ENCODE assay signal across 11 cellular contexts in the genomic region with DNA sequence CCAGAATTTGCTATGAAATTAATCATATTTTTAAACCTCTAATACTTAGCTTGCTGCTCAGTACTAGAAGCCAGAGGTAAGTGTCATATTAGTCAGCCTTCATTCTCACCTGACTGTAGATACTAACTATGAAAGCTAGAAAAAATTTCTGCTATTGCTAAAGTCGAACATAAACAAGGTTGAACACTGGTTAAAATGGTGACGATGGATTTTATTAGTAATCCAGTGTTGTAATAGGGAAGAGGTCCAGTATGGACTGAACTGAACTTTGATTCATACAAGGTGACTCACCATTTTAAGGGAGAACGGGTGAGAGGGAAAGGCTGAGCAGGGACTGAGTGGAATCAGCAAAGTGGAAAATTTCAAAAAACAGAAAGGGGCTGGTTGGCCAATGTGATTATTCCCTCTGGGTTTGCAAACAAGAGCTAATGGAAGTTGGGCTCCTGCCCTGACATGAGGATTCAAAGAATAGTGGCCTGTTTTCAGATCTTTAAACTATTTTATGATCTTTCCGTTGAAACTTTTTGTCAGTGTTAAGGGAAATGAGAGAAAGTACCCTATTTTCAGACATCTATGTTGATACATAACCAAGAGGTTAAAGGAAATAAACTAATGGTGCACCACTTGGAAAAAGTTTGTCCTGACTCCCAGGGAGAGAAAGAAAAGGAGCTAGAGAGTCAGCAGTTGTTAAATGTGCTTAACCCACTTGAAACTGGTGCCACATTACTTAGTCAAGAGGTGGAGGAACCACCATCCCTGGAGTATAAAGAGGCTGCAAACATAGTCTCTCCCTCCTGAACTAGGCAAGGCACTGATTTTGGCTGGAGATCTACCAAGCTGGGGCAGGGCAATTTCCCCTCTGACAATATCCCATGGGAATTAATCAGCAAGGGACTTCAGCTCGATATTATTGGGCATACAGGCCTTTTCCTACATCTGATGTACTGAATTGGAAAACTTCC. TPM values are rescaled to one million over a fixed set of nuclear protein-coding genes. Genes with fewer than 3 reads are reported as not detected.
DNase-seq lines count a peak whose midpoint lies in the region; ATAC-seq and TF ChIP-seq lines count a peak whose summit lies in the region.
"Had no signal": no experiment of that assay in that cellular context is flagged by ENCODE, and none has a peak within 500 bp of the region (broad histone marks: within the 10 kb centered on the region; RNA-seq: fewer than 3 reads in every experiment).

No MANE protein-coding gene starts in this region.

- peak overlapping the region; percentile 61 for H2AFZ ChIP-seq in fibroblast of lung (ENCODE audit: low read length)

- H3K36me3 Mint-ChIP-seq in osteocyte (ENCODE audit: unreplicated experiment), result no peaks in the 10 kb centered on the region
- H3K36me3 Mint-ChIP-seq in activated CD8-positive, alpha-beta T cell treated with anti-CD3 and anti-CD28 coated beads for 36 hours (ENCODE audit: low read depth), result no peaks in the 10 kb centered on the region
- H3K36me3 Mint-ChIP-seq: CD4-positive, alpha-beta memory T cell had no signal

- peak overlapping the region; percentile 67 for H3K27ac ChIP-seq in fibroblast of lung (ENCODE audit: insufficient read depth, low read length)

- H4K20me1 ChIP-seq in fibroblast of lung (ENCODE audit: control insufficient read depth, extremely low read depth, insufficient read depth, low read length), result no peaks in the 10 kb centered on the region

- peak overlapping the region; percentile 48 for H3K27ac Mint-ChIP-seq in osteocyte (ENCODE audit: unreplicated experiment)
- H3K27ac Mint-ChIP-seq in activated CD8-positive, alpha-beta T cell treated with anti-CD3 and anti-CD28 coated beads for 36 hours, result no peak overlapping the region
- H3K27ac Mint-ChIP-seq: activated B cell treated with CpG ODN at 0.5 μM for 24 hours; CD4-positive, alpha-beta memory T cell had no signal

- peaks cover 22% of the 10 kb centered on the region for H3K4me1 ChIP-seq in fibroblast of lung (ENCODE audit: control insufficient read depth, extremely low read depth, insufficient read depth, low read length)

- no peaks in the 10 kb centered on the region for H3K27me3 ChIP-seq in fibroblast of lung (ENCODE audit: control insufficient read depth, insufficient read depth, low read length)

- H3K4me2 ChIP-seq in fibroblast of lung (ENCODE audit: extremely low read depth, insufficient read depth, low read length), result peak overlapping the region; percentile 76

- peaks cover 9% of the 10 kb centered on the region for H3K27me3 Mint-ChIP-seq in osteocyte (ENCODE audit: unreplicated experiment)
- no peaks in the 10 kb centered on the region for H3K27me3 Mint-ChIP-seq in activated CD8-positive, alpha-beta T cell treated with anti-CD3 and anti-CD28 coated beads for 36 hours
- H3K27me3 Mint-ChIP-seq: activated B cell treated with CpG ODN at 0.5 μM for 24 hours; CD4-positive, alpha-beta memory T cell had no signal

- H3K36me3 ChIP-seq in fibroblast of lung (ENCODE audit: control insufficient read depth, insufficient read depth, low read length), result no peaks in the 10 kb centered on the region

- POLR2A ChIA-PET in activated CD8-positive, alpha-beta T cell treated with anti-CD3 and anti-CD28 coated beads for 36 hours (lab: Charles Lee), result no interaction called here

- no peak for ATAC-seq in activated CD8-positive, alpha-beta T cell treated with anti-CD3 and anti-CD28 coated beads for 36 hours
- no peak for ATAC-seq in GM21619 (IDR thresholded peaks at IDR 0.05; ENCODE audit: unreplicated experiment)

- no peaks in the 10 kb centered on the region for H3K9me3 ChIP-seq in fibroblast of lung (ENCODE audit: control insufficient read depth, insufficient read depth, low read depth, low read length)

- CTCF ChIA-PET in activated CD8-positive, alpha-beta T cell treated with anti-CD3 and anti-CD28 coated beads for 36 hours (lab: Charles Lee), result interaction anchor here (1.9 kb wide), 1 partner anchor 98 kb away, joined by 6 read pairs; no protein-coding TSS in a partner anchor

- peaks cover 28% of the 10 kb centered on the region for H3K4me1 Mint-ChIP-seq in osteocyte (ENCODE audit: unreplicated experiment)
- H3K4me1 Mint-ChIP-seq in activated CD8-positive, alpha-beta T cell treated with anti-CD3 and anti-CD28 coated beads for 36 hours (ENCODE audit: low read depth), result no peaks in the 10 kb centered on the region
- H3K4me1 Mint-ChIP-seq: activated B cell treated with CpG ODN at 0.5 μM for 24 hours; CD4-positive, alpha-beta memory T cell had no signal

- no peak overlapping the region for H3K9ac ChIP-seq in fibroblast of lung (ENCODE audit: insufficient read depth, low read length)

- H3K79me2 ChIP-seq in fibroblast of lung (ENCODE audit: control insufficient read depth, insufficient read depth, low read length), result no peaks in the 10 kb centered on the region

- H3K4me3 Mint-ChIP-seq in osteocyte (ENCODE audit: unreplicated experiment), result no peak overlapping the region
- H3K4me3 Mint-ChIP-seq in activated CD8-positive, alpha-beta T cell treated with anti-CD3 and anti-CD28 coated beads for 36 hours, result no peak overlapping the region
- H3K4me3 Mint-ChIP-seq: activated B cell treated with CpG ODN at 0.5 μM for 24 hours; CD4-positive, alpha-beta memory T cell had no signal

- H3K4me3 ChIP-seq in AG10803 (ENCODE audit: low read length) (no peak overlapping the region), fibroblast of lung (replicated peaks in 1 of 4; ENCODE audit: control extremely low read depth in 1 of 4, insufficient read depth in 1 of 4, low read depth in 3 of 4, low read length in 4 of 4) (peak overlapping the region in 2 of 4 experiments; percentile 11 to 16)

- TF ChIP-seq CTCF in AG10803 (conservative IDR thresholded peaks at IDR 0.05; ENCODE audit: low read length) (no peak), fibroblast of lung (conservative IDR thresholded peaks at IDR 0.05 in 1 of 2, IDR thresholded peaks at IDR 0.05 in 1 of 2; ENCODE audit: low read depth in 1 of 2, low read length in 2 of 2) (no peak), osteocyte (IDR thresholded peaks at IDR 0.05) (no peak)
- no peak for TF ChIP-seq CTCF in activated CD8-positive, alpha-beta T cell treated with anti-CD3 and anti-CD28 coated beads for 36 hours (IDR thresholded peaks at IDR 0.05)

- intact Hi-C loops in activated CD8-positive, alpha-beta T cell treated with anti-CD3 and anti-CD28 coated beads for 36 hours (cut with micrococcal nuclease), result no loop called here

- H3K9me3 Mint-ChIP-seq in osteocyte (ENCODE audit: unreplicated experiment), result no peaks in the 10 kb centered on the region
- H3K9me3 Mint-ChIP-seq in activated CD8-positive, alpha-beta T cell treated with anti-CD3 and anti-CD28 coated beads for 36 hours, result no peaks in the 10 kb centered on the region
- H3K9me3 Mint-ChIP-seq: activated B cell treated with CpG ODN at 0.5 μM for 24 hours; CD4-positive, alpha-beta memory T cell had no signal

- DNase-seq in AG10803 (ENCODE audit: low read depth) (peak; percentile 94), RKO (ENCODE audit: low spot score) (peak; percentile 79), fibroblast of lung (ENCODE audit: low read depth in 2 of 2) (peak; percentile 88 to 98), osteocyte (ENCODE audit: extremely low spot score, unreplicated experiment) (no peak)
- no peak for DNase-seq in stimulated activated naive CD4-positive, alpha-beta T cell treated with Interleukin-2 at 50 U/mL for 16 hours (lab: John Stamatoyannopoulos, UW)
- DNase-seq in activated effector memory CD4-positive, alpha-beta T cell treated with Interleukin-2 at 50 U/mL for 16 hours, result no peak
- DNase-seq in activated CD8-positive, alpha-beta T cell treated with anti-CD3 and anti-CD28 coated beads for 36 hours, result no peak
- DNase-seq: activated B cell treated with CpG ODN at 0.5 μM for 24 hours; CD4-positive, alpha-beta memory T cell; MV-4-11 had no signal

RNA-seq across cellular contexts. Expression of a gene that starts 15.3 kb away (rescaled TPM):
- total RNA-seq in fibroblast of lung (72.2 and 154 TPM in 2 replicates), osteocyte (0.67 and 0.84 TPM in 2 replicates)
- 92.9 and 118 TPM in 2 replicates for polyA plus RNA-seq in fibroblast of lung
- 52.0 and 60.0 TPM in 2 replicates for polyA plus RNA-seq in fibroblast of lung (2012)
- polyA minus RNA-seq in fibroblast of lung (ENCODE audit: low replicate concordance), result 75.1 and 81.9 TPM in 2 replicates
- total RNA-seq in activated CD8-positive, alpha-beta T cell treated with anti-CD3 and anti-CD28 coated beads for 36 hours, result under 1 TPM; 0.45 to 0.56 TPM
- total RNA-seq: activated B cell treated with CpG ODN at 0.5 μM for 24 hours had no signal

RNA-seq across cellular contexts. Expression of a gene that starts 55.7 kb away (rescaled TPM):
- total RNA-seq in fibroblast of lung, result 10.6 and 13.4 TPM in 2 replicates
- polyA plus RNA-seq in fibroblast of lung, result 12.1 and 14.6 TPM in 2 replicates
- polyA plus RNA-seq in fibroblast of lung (2012), result 10.9 and 12.2 TPM in 2 replicates
- polyA minus RNA-seq in fibroblast of lung (ENCODE audit: low replicate concordance), result 6.8 and 9.7 TPM in 2 replicates
- not detected in 2 replicates for total RNA-seq in osteocyte
- total RNA-seq in activated CD8-positive, alpha-beta T cell treated with anti-CD3 and anti-CD28 coated beads for 36 hours, result not detected
- total RNA-seq: activated B cell treated with CpG ODN at 0.5 μM for 24 hours; CD4-positive, alpha-beta memory T cell had no signal
- polyA plus RNA-seq: CD4-positive, alpha-beta memory T cell had no signal

Comparison
In these comparisons a context has a peak if more than half of its experiments do, and no peak if none do; other contexts are left out.
1. DNase-seq: peak in AG10803 (single experiment), RKO (single experiment) and fibroblast of lung (2 of 2); none in osteocyte (single experiment), stimulated activated naive CD4-positive, alpha-beta T cell treated with Interleukin-2 at 50 U/mL for 16 hours (single experiment), activated effector memory CD4-positive, alpha-beta T cell treated with Interleukin-2 at 50 U/mL for 16 hours (single experiment) and activated CD8-positive, alpha-beta T cell treated with anti-CD3 and anti-CD28 coated beads for 36 hours (single experiment).
2. RNA of a gene that starts 15.3 kb away (total RNA-seq): 72.2 to 154 TPM in fibroblast of lung; 0.67 to 0.84 TPM in osteocyte and 0.45 to 0.56 TPM in activated CD8-positive, alpha-beta T cell treated with anti-CD3 and anti-CD28 coated beads for 36 hours; every median in the first group is over 10 times any median in the second.
3. RNA of a gene that starts 55.7 kb away (total RNA-seq): 10.6 to 13.4 TPM in fibroblast of lung; not detected in activated CD8-positive, alpha-beta T cell treated with anti-CD3 and anti-CD28 coated beads for 36 hours and not detected in osteocyte; every median in the first group is over 10 times any median in the second.